Comparison of ENCODE assay signal across 33 cellular contexts in the genomic region with DNA sequence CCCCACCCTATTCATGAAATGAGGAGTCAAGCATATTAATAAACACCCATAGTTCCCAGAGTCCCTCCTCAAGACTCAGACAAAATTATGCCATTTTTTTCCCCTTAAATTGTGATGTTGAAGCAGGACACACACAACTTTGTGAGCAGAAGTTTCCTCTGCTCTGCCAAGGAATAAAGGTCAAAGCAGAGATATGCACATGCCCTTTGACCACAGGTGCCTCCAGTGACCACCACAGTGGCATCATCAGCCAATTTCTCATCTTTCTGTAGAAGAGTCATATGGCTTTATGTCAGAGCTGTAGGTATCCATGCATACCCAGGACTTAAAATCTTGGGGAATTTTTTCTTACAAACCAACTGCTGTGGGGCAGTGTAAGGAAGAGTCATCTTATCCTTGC.
"Had no signal": no experiment of that assay in that cellular context is flagged by ENCODE, and none has a peak within 500 bp of the region (broad histone marks: within the 10 kb centered on the region; RNA-seq: fewer than 3 reads in every experiment).

No MANE protein-coding gene starts in this region.

- ATAC-seq: activated naive CD8-positive, alpha-beta T cell treated with anti-CD3 and anti-CD28 coated beads, Interleukin-2, amount 50 U/mL, for 24 hours; activated T-cell treated with anti-CD3 and anti-CD28 coated beads, Interleukin-2, amount 50 U/mL, for 4 hours; activated T-cell treated with anti-CD3 and anti-CD28 coated beads, Interleukin-2, amount 50 U/mL, for 72 hours; activated T-helper 17 cell treated with anti-CD3 and anti-CD28 coated beads, Interleukin-2, amount 50 U/mL, for 72 hours; body of pancreas had no signal

- FAIRE-seq: astrocyte, bronchial epithelial cell had no signal

- H3K27ac ChIP-seq: adrenal gland, ascending aorta, body of pancreas, brain microvascular endothelial cell, breast epithelium, cardiac muscle cell had no signal

- H3K4me1 ChIP-seq: adrenal gland, breast epithelium had no signal

- H3K36me3 ChIP-seq: adrenal gland, ascending aorta, brain microvascular endothelial cell, breast epithelium, cardiac muscle cell had no signal

- H3K27me3 ChIP-seq: adrenal gland, ascending aorta, body of pancreas, brain microvascular endothelial cell, breast epithelium, cardiac muscle cell had no signal

- H3K9me3 ChIP-seq: adrenal gland, ascending aorta, body of pancreas, breast epithelium had no signal

- H3K4me3 ChIP-seq: adrenal gland, ascending aorta, body of pancreas, breast epithelium, cardiac muscle cell had no signal

- DNase-seq: activated effector memory CD4-positive, alpha-beta T cell treated with anti-CD3 and anti-CD28 coated beads, Interleukin-2, amount 50 U/mL, for 16 hours; activated effector memory CD4-positive, alpha-beta T cell treated with Interleukin-2 at 50 U/mL for 16 hours; activated gamma-delta T cell; activated gamma-delta T cell treated with Interleukin-2 at 50 U/mL for 16 hours; activated naive CD4-positive, alpha-beta T cell; activated naive CD4-positive, alpha-beta T cell treated with anti-CD3 and anti-CD28 coated beads for 36 hours; activated naive CD4-positive, alpha-beta T cell treated with anti-CD3 and anti-CD28 coated beads, Interleukin-2, amount 10 ng/mL, durations not matched to agents 7 days and 5 days; activated naive CD4-positive, alpha-beta T cell treated with anti-CD3 and anti-CD28 coated beads, Interleukin-2, amount 50 U/mL, for 16 hours; activated naive CD4-positive, alpha-beta T cell treated with Interleukin-2 at 50 U/mL for 16 hours; activated naive CD8-positive, alpha-beta T cell treated with anti-CD3 and anti-CD28 coated beads for 36 hours; activated naive CD8-positive, alpha-beta T cell treated with anti-CD3 and anti-CD28 coated beads, Interleukin-2, amount 10 ng/mL, durations not matched to agents 7 days and 5 days; activated naive CD8-positive, alpha-beta T cell treated with anti-CD3 and anti-CD28 coated beads, Interleukin-2, amount 50 U/mL, for 24 hours; activated T-cell treated with anti-CD3 and anti-CD28 coated beads, Interleukin-2, amount 50 U/mL, for 1 hour; activated T-cell treated with anti-CD3 and anti-CD28 coated beads, Interleukin-2, amount 50 U/mL, for 24 hours; activated T-cell treated with anti-CD3 and anti-CD28 coated beads, Interleukin-2, amount 50 U/mL, for 4 hours; activated T-cell treated with anti-CD3 and anti-CD28 coated beads, Interleukin-2, amount 50 U/mL, for 48 hours; activated T-cell treated with anti-CD3 and anti-CD28 coated beads, Interleukin-2, amount 50 U/mL, for 72 hours; adrenal gland; amniotic stem cell; amygdala; anterior cingulate cortex; aorta; body of pancreas; brain microvascular endothelial cell; caudate nucleus; central memory CD4-positive, alpha-beta T cell; cerebellar nuclear complex had no signal
